ENCODE assay signal across 9 cellular contexts in genomic region chr2:1887915-1888314, GRCh38.
DNase-seq lines count a peak whose midpoint lies in the region; ATAC-seq and TF ChIP-seq lines count a peak whose summit lies in the region.
"Had no signal": no experiment of that assay in that cellular context is flagged by ENCODE, and none has a peak within 500 bp of the region (broad histone marks: within the 10 kb centered on the region; RNA-seq: fewer than 3 reads in every experiment).

No MANE protein-coding gene starts in this region.

- no peak overlapping the region for H3K4me2 ChIP-seq in MM.1S (ENCODE audit: low read depth, low read length)
- no peak overlapping the region for H3K4me2 ChIP-seq in neural cell (ENCODE audit: low read length)

- H3K27me3 ChIP-seq in MM.1S (replicated peaks; ENCODE audit: insufficient read depth, low read length) (no peaks in the 10 kb centered on the region), neural cell (ENCODE audit: insufficient read depth, low read depth, low read length) (no peaks in the 10 kb centered on the region)

- in situ Hi-C loops in T47D (cut with HindIII; ENCODE audit: low pct_unique_long_range_greater_than_20kb, low sequenced_read_pairs): no loop called here

- H3K4me3 ChIP-seq in GM12865 (ENCODE audit: low read depth, low read length): no peak overlapping the region
- H3K4me3 ChIP-seq in MM.1S (ENCODE audit: low read length): no peak overlapping the region
- H3K4me3 ChIP-seq in neural cell (ENCODE audit: low read length): no peak overlapping the region

- no peaks in the 10 kb centered on the region for H3K9me3 Mint-ChIP-seq in stimulated activated naive B cell treated with anti-CD40 and anti-IgM and Interleukin-4, amounts not matched to agents 10 μg/mL and 1 μg/mL and 100 μg/mL, for 72 hours
- H3K9me3 Mint-ChIP-seq: activated CD4-positive, alpha-beta T cell treated with anti-CD3 and anti-CD28 coated beads, Interleukin-2, amount 10 ng/mL, durations not matched to agents 7 days and 5 days had no signal

- DNase-seq in GM12865 (ENCODE audit: low read depth) (no peak), MM.1S (no peak), T47D (ENCODE audit: low read depth in 1 of 2, low spot score in 1 of 2) (peak; percentile 18 to 41), NOMO-1 (lab: John Stamatoyannopoulos, UW; ENCODE audit: unreplicated experiment in 2 of 2) (no peak)
- no peak for DNase-seq in activated CD4-positive, alpha-beta T cell treated with anti-CD3 and anti-CD28 coated beads, Interleukin-2, amount 50 U/mL, for 1 hour
- DNase-seq in stimulated activated naive B cell treated with anti-CD40 and anti-IgM and Interleukin-4, amounts not matched to agents 10 μg/mL and 1 μg/mL and 100 μg/mL, for 72 hours: no peak
- DNase-seq: activated CD4-positive, alpha-beta T cell treated with anti-CD3 and anti-CD28 coated beads, Interleukin-2, amount 10 ng/mL, durations not matched to agents 7 days and 5 days had no signal

- no peaks in the 10 kb centered on the region for H3K4me1 Mint-ChIP-seq in stimulated activated naive B cell treated with anti-CD40 and anti-IgM and Interleukin-4, amounts not matched to agents 10 μg/mL and 1 μg/mL and 100 μg/mL, for 72 hours

- no peak for TF ChIP-seq EP300 in neural cell (conservative IDR thresholded peaks at IDR 0.05; ENCODE audit: poor library complexity, severe bottlenecking)

- TF ChIP-seq CTCF in GM12865 (IDR thresholded peaks at IDR 0.05; ENCODE audit: insufficient read depth, low read depth, low read length, missing control alignments): peak; percentile 9
- TF ChIP-seq CTCF in MM.1S (IDR thresholded peaks at IDR 0.05; ENCODE audit: low read length): peak; percentile 15; the same call in 1 of the 2 replicates
- peak; percentile 46 for TF ChIP-seq CTCF in neural cell (IDR thresholded peaks at IDR 0.05; ENCODE audit: poor library complexity, severe bottlenecking)

- no peaks in the 10 kb centered on the region for H3K79me2 ChIP-seq in MM.1S (ENCODE audit: low read length)
- H3K79me2 ChIP-seq in neural cell (replicated peaks; ENCODE audit: insufficient read depth, low read length): no peaks in the 10 kb centered on the region

- H3K36me3 ChIP-seq in MM.1S (replicated peaks; ENCODE audit: insufficient read depth, low read length) (no peaks in the 10 kb centered on the region), neural cell (ENCODE audit: insufficient read depth, low read length) (peaks cover 5% of the 10 kb centered on the region)
- H3K36me3 ChIP-seq: neutrophil had no signal

- H3K4me3 Mint-ChIP-seq in stimulated activated naive B cell treated with anti-CD40 and anti-IgM and Interleukin-4, amounts not matched to agents 10 μg/mL and 1 μg/mL and 100 μg/mL, for 72 hours: no peak overlapping the region
- H3K4me3 Mint-ChIP-seq: activated CD4-positive, alpha-beta T cell treated with anti-CD3 and anti-CD28 coated beads, Interleukin-2, amount 10 ng/mL, durations not matched to agents 7 days and 5 days had no signal

- no peaks in the 10 kb centered on the region for H3K36me3 Mint-ChIP-seq in stimulated activated naive B cell treated with anti-CD40 and anti-IgM and Interleukin-4, amounts not matched to agents 10 μg/mL and 1 μg/mL and 100 μg/mL, for 72 hours

- no peaks in the 10 kb centered on the region for H3K4me1 ChIP-seq in MM.1S (ENCODE audit: low read length)

- peak; percentile 39 for TF ChIP-seq RAD21 in neural cell (conservative IDR thresholded peaks at IDR 0.05)

- no peak overlapping the region for H2AFZ ChIP-seq in MM.1S (ENCODE audit: low read length)
- no peak overlapping the region for H2AFZ ChIP-seq in neural cell (ENCODE audit: low read depth, low read length)

- no peaks in the 10 kb centered on the region for H3F3A ChIP-seq in MM.1S (ENCODE audit: insufficient read depth, low read length)
- no peaks in the 10 kb centered on the region for H3F3A ChIP-seq in neural cell (ENCODE audit: insufficient read depth, low read length, poor library complexity, severe bottlenecking)

- H3K9me3 ChIP-seq in MM.1S (replicated peaks; ENCODE audit: insufficient read depth, low read length) (no peaks in the 10 kb centered on the region), neural cell (ENCODE audit: low read length) (no peaks in the 10 kb centered on the region)
- H3K9me3 ChIP-seq: neutrophil had no signal

- no peak overlapping the region for H3K9ac ChIP-seq in MM.1S (ENCODE audit: low read length)
- no peak overlapping the region for H3K9ac ChIP-seq in neural cell (ENCODE audit: low read length)

- H3K27ac ChIP-seq in MM.1S (ENCODE audit: low read length) (no peak overlapping the region), neural cell (ENCODE audit: low read length) (no peak overlapping the region)
- H3K27ac ChIP-seq: neutrophil had no signal

- H3K27me3 Mint-ChIP-seq in stimulated activated naive B cell treated with anti-CD40 and anti-IgM and Interleukin-4, amounts not matched to agents 10 μg/mL and 1 μg/mL and 100 μg/mL, for 72 hours: peaks cover 19 to 47% of the 10 kb centered on the region in 2 donors

- no peak overlapping the region for H3K27ac Mint-ChIP-seq in stimulated activated naive B cell treated with anti-CD40 and anti-IgM and Interleukin-4, amounts not matched to agents 10 μg/mL and 1 μg/mL and 100 μg/mL, for 72 hours
- H3K27ac Mint-ChIP-seq: activated CD4-positive, alpha-beta T cell treated with anti-CD3 and anti-CD28 coated beads, Interleukin-2, amount 10 ng/mL, durations not matched to agents 7 days and 5 days had no signal

- no peak for ATAC-seq in stimulated activated naive B cell treated with anti-CD40 and anti-IgM and Interleukin-4, amounts not matched to agents 10 μg/mL and 1 μg/mL and 100 μg/mL, for 72 hours (replicated peaks)

- H4K20me1 ChIP-seq in MM.1S (ENCODE audit: insufficient read depth, low read length): no peaks in the 10 kb centered on the region
- no peaks in the 10 kb centered on the region for H4K20me1 ChIP-seq in neural cell (ENCODE audit: insufficient read depth)

- H3K9me2 ChIP-seq in MM.1S (replicated peaks; ENCODE audit: insufficient read depth, low read length) (no peaks in the 10 kb centered on the region), neural cell (ENCODE audit: insufficient read depth, low read length) (no peaks in the 10 kb centered on the region)

TF ChIP-seq in neural cell, 6 proteins besides CTCF, POLR2A, EP300 and RAD21:
- TF ChIP-seq SMC3 (conservative IDR thresholded peaks at IDR 0.05; ENCODE audit: poor library complexity) (peak; percentile 46), POLR2AphosphoS5 (IDR thresholded peaks at IDR 0.05) (no peak)
TF ChIP-seq in neural cell: peak in this region for 1.

Comparison
In these comparisons a context has a peak if more than half of its experiments do, and no peak if none do; other contexts are left out.
1. DNase-seq: peak in T47D (2 of 2); none in GM12865 (single experiment), MM.1S (single experiment), activated CD4-positive, alpha-beta T cell treated with anti-CD3 and anti-CD28 coated beads, Interleukin-2, amount 50 U/mL, for 1 hour (single experiment), NOMO-1 (0 of 2) and stimulated activated naive B cell treated with anti-CD40 and anti-IgM and Interleukin-4, amounts not matched to agents 10 μg/mL and 1 μg/mL and 100 μg/mL, for 72 hours (single experiment).
2. Peak in every context shown above with its lines, with median percentiles within 50 percentile points of each other: CTCF ChIP-seq.